ENCODE assay signal across 12 cellular contexts in the genomic region with DNA sequence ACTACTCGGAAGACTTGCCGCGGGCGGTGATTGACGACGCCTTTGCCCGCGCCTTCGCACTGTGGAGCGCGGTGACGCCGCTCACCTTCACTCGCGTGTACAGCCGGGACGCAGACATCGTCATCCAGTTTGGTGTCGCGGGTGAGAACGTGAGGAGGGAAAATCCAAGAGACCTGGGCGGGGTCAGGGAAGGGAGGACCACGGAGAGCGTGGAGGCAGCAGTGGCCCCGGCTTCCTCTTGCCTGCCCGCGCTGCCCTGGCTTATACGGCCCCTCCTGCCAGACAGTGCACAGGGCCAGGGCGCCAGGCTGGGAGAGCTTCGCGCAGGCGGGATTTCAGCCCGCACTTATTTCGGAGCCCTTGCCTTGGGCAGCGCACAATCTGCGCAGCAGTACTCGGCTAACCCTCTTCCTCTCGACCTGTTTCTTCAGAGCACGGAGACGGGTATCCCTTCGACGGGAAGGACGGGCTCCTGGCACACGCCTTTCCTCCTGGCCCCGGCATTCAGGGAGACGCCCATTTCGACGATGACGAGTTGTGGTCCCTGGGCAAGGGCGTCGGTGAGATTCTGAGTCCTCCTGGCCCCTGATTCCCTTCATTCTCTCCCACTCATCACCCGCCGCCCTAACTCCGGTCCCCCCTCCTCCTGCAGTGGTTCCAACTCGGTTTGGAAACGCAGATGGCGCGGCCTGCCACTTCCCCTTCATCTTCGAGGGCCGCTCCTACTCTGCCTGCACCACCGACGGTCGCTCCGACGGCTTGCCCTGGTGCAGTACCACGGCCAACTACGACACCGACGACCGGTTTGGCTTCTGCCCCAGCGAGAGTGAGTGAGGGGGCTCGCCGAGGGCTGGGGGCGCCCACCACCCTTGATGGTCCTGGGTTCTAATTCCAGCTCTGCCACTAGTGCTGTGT. TPM values are rescaled to one million over a fixed set of nuclear protein-coding genes. Genes with fewer than 3 reads are reported as not detected.
DNase-seq lines count a peak whose midpoint lies in the region; ATAC-seq, FAIRE-seq and TF ChIP-seq lines count a peak whose summit lies in the region.
"Had no signal": no experiment of that assay in that cellular context is flagged by ENCODE, and none has a peak within 500 bp of the region (broad histone marks: within the 10 kb centered on the region; RNA-seq: fewer than 3 reads in every experiment).

No MANE protein-coding gene starts in this region.

- H3K79me2 ChIP-seq in OCI-LY7 (ENCODE audit: insufficient read depth, low read depth, low read length) = no peaks in the 10 kb centered on the region

- H3K9me3 Mint-ChIP-seq in activated T-cell treated with anti-CD3 and anti-CD28 coated beads, Interleukin-2, amount 50 U/mL, for 24 hours = no peaks in the 10 kb centered on the region

- intact Hi-C loops in kidney (cut with DNase I) = no loop called here
- intact Hi-C loops in OCI-LY7 (cut with micrococcal nuclease; ENCODE audit: unreplicated experiment) = no loop called here

- H3K4me3 Mint-ChIP-seq in activated T-cell treated with anti-CD3 and anti-CD28 coated beads, Interleukin-2, amount 50 U/mL, for 24 hours = peak overlapping the region; percentile 33

- H3K27ac Mint-ChIP-seq in activated T-cell treated with anti-CD3 and anti-CD28 coated beads, Interleukin-2, amount 50 U/mL, for 24 hours = no peak overlapping the region

- no peaks in the 10 kb centered on the region for H3K9me3 ChIP-seq in kidney (ENCODE audit: control insufficient read depth in 1 of 2, low read length in 2 of 2)
- no peaks in the 10 kb centered on the region for H3K9me3 ChIP-seq in subcutaneous abdominal adipose tissue (ENCODE audit: control insufficient read depth in 5 of 5, low read length in 5 of 5)
- no peaks in the 10 kb centered on the region for H3K9me3 ChIP-seq in OCI-LY7 (ENCODE audit: low read length)
- H3K9me3 ChIP-seq: tibial artery had no signal

- peaks cover 67% of the 10 kb centered on the region for H3K27me3 Mint-ChIP-seq in activated T-cell treated with anti-CD3 and anti-CD28 coated beads, Interleukin-2, amount 50 U/mL, for 24 hours

- CTCF ChIA-PET in OCI-LY7 (lab: Charles Lee; ENCODE audit: unreplicated experiment) = no interaction called here

- POLR2A ChIA-PET in OCI-LY7 (lab: Charles Lee) = no interaction called here

- no peaks in the 10 kb centered on the region for H3K36me3 Mint-ChIP-seq in activated T-cell treated with anti-CD3 and anti-CD28 coated beads, Interleukin-2, amount 50 U/mL, for 24 hours (ENCODE audit: low read depth)

- H3K27me3 ChIP-seq in subcutaneous abdominal adipose tissue (ENCODE audit: control insufficient read depth in 5 of 5, insufficient read depth in 4 of 5, low read length in 5 of 5) = peaks cover 35 to 71% (median 63%) of the 10 kb centered on the region in 5 donors

- H3K36me3 ChIP-seq in kidney (ENCODE audit: control insufficient read depth in 1 of 2, insufficient read depth in 2 of 2, low read length in 2 of 2) (no peaks in the 10 kb centered on the region), subcutaneous abdominal adipose tissue (ENCODE audit: control insufficient read depth in 5 of 5, insufficient read depth in 5 of 5, low read length in 5 of 5) (no peaks in the 10 kb centered on the region), OCI-LY7 (ENCODE audit: insufficient read depth, low read length) (no peaks in the 10 kb centered on the region)
- H3K36me3 ChIP-seq: tibial artery had no signal

- BruUV-seq in OCI-LY7 (replicated peaks; lab: Mats Ljungman, UMichigan) = no TSS peak

- H3K27ac ChIP-seq in kidney (ENCODE audit: low read depth in 2 of 2, low read length in 2 of 2) (no peak overlapping the region), subcutaneous abdominal adipose tissue (ENCODE audit: low read depth, low read length) (no peak overlapping the region), OCI-LY7 (ENCODE audit: low read depth, low read length, poor library complexity, severe bottlenecking) (no peak overlapping the region)
- H3K27ac ChIP-seq: tibial artery had no signal

- ATAC-seq in HG03045 (IDR thresholded peaks at IDR 0.05; ENCODE audit: unreplicated experiment) = no peak

- H3K4me1 Mint-ChIP-seq in activated T-cell treated with anti-CD3 and anti-CD28 coated beads, Interleukin-2, amount 50 U/mL, for 24 hours (ENCODE audit: low read depth) = peaks cover 66% of the 10 kb centered on the region

- no peak overlapping the region for H2AFZ ChIP-seq in OCI-LY7 (ENCODE audit: low read length)

- FAIRE-seq in kidney (lab: Jason Lieb, UNC) = no peak
- FAIRE-seq: endometrium had no signal

- H3K9me2 ChIP-seq in OCI-LY7 (ENCODE audit: insufficient read depth, low read length) = no peaks in the 10 kb centered on the region

- H3K4me1 ChIP-seq in kidney (ENCODE audit: control insufficient read depth in 1 of 2, insufficient read depth in 1 of 2, low read depth in 1 of 2, low read length in 2 of 2) (no peaks in the 10 kb centered on the region), subcutaneous abdominal adipose tissue (ENCODE audit: control insufficient read depth in 5 of 5, insufficient read depth in 5 of 5, low read length in 5 of 5) (peaks cover 0 to 53% (median 17%) of the 10 kb centered on the region in 5 donors), OCI-LY7 (ENCODE audit: insufficient read depth, low read length, poor library complexity, severe bottlenecking) (peaks cover 12% of the 10 kb centered on the region)

- H3K4me2 ChIP-seq in OCI-LY7 (ENCODE audit: low read length) = no peak overlapping the region

- peak overlapping the region in 1 of 2 donors; percentile 24 for H3K4me3 ChIP-seq in kidney (ENCODE audit: low read length in 2 of 2)
- peak overlapping the region in 3 of 5 donors; percentile 13 to 47 (median 19) for H3K4me3 ChIP-seq in subcutaneous abdominal adipose tissue (ENCODE audit: low read depth in 1 of 5, low read length in 5 of 5)
- H3K4me3 ChIP-seq in OCI-LY7 (ENCODE audit: low read depth, low read length, poor library complexity, severe bottlenecking) = no peak overlapping the region
- H3K4me3 ChIP-seq: tibial artery had no signal

- no peak overlapping the region for H3K9ac ChIP-seq in kidney (ENCODE audit: low read length in 2 of 2)
- no peak overlapping the region for H3K9ac ChIP-seq in subcutaneous abdominal adipose tissue (ENCODE audit: low read length in 5 of 5)

- DNase-seq in NCI-H82 (lab: John Stamatoyannopoulos, UW) (peak; percentile 60), NCI-H82 treated with DMSO at 0.1 percent for 48 hours (lab: John Stamatoyannopoulos, UW; ENCODE audit: unreplicated experiment) (no peak), kidney (peak; percentile 77), DMS114 treated with DMSO at 0.1 percent for 48 hours (lab: John Stamatoyannopoulos, UW; ENCODE audit: unreplicated experiment) (no peak), OCI-LY7 (ENCODE audit: low spot score) (no peak)
- peak; percentile 66 for DNase-seq in activated T-cell treated with anti-CD3 and anti-CD28 coated beads, Interleukin-2, amount 50 U/mL, for 24 hours
- DNase-seq: tibial artery had no signal

- TF ChIP-seq CTCF in kidney (IDR thresholded peaks at IDR 0.05; ENCODE audit: borderline replicate concordance, extremely low read depth, insufficient read depth) (no peak), OCI-LY7 (conservative IDR thresholded peaks at IDR 0.05; ENCODE audit: low read length) (no peak)

- 0 out of 2 replicates have a peak, but pooled peaks cover 1% of the 10 kb centered on the region for H4K20me1 ChIP-seq in OCI-LY7 (ENCODE audit: insufficient read depth, low read length)

RNA-seq across cellular contexts. Expression of gene MMP9, which starts 2.0 kb away (rescaled TPM):
- total RNA-seq in kidney (6.6 TPM), OCI-LY7 (2022) (not detected in 2 replicates)
- not detected for polyA plus RNA-seq in kidney (ENCODE audit: insufficient read depth, low read depth, low replicate concordance)
- total RNA-seq in OCI-LY7 (2014; rRNA removed; shearing (Covaris generic)) = not detected in 2 replicates
- total RNA-seq: T-helper 2 cell treated with Interferon-gamma antibody and Interleukin-4, amounts not matched to agents 100 ng/mL and 5 ng/mL, for 36 hours had no signal
- polyA plus RNA-seq: AG04450 had no signal

RNA-seq across cellular contexts. Expression of gene SLC12A5, which starts 18.3 kb away (rescaled TPM):
- total RNA-seq in kidney = 2.0 TPM
- 2.5 TPM for polyA plus RNA-seq in kidney (ENCODE audit: insufficient read depth, low read depth, low replicate concordance)
- 0.18 and 3.8 TPM in 2 replicates for total RNA-seq in OCI-LY7 (2014; rRNA removed; shearing (Covaris generic))
- 10.3 and 11.0 TPM in 2 replicates for total RNA-seq in OCI-LY7 (2022)

RNA-seq across cellular contexts. Expression of gene ZNF335, which starts 38.7 kb away (rescaled TPM):
- total RNA-seq in kidney (22.3 TPM), OCI-LY7 (2022) (28.4 and 30.5 TPM in 2 replicates)
- polyA plus RNA-seq in kidney (ENCODE audit: insufficient read depth, low read depth, low replicate concordance) = 5.7 TPM
- 15.0 and 21.0 TPM in 2 replicates for total RNA-seq in OCI-LY7 (2014; rRNA removed; shearing (Covaris generic))

Comparison
In these comparisons a context has a peak if more than half of its experiments do, and no peak if none do; other contexts are left out.
1. DNase-seq: peak in NCI-H82 (single experiment), activated T-cell treated with anti-CD3 and anti-CD28 coated beads, Interleukin-2, amount 50 U/mL, for 24 hours (single experiment) and kidney (single experiment); none in NCI-H82 treated with DMSO at 0.1 percent for 48 hours (single experiment), DMS114 treated with DMSO at 0.1 percent for 48 hours (single experiment) and OCI-LY7 (single experiment).